12 cellular contexts compared by ENCODE assay signal in the genomic region with DNA sequence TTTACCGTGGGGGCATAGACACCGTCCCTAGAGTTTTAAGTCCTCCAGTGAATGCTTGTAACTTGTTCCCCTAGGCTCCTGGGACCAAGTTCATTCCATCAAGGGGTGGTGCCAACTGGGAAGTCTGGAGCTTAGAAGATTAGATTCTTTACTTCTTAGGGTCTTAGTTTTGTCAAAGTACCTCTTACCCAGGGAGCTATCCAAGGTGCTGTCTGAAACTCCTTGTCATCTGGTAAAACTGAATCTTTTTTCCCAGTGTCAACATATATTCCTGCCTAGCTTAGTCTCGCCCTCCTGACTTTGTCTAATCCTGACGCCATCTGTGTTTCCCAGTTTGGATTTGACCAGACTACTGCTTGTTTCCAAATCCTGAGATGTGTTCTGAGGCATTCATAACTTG. TPM values are rescaled to one million over a fixed set of nuclear protein-coding genes. Genes with fewer than 3 reads are reported as not detected.
DNase-seq lines count a peak whose midpoint lies in the region; TF ChIP-seq lines count a peak whose summit lies in the region.
"Had no signal": no experiment of that assay in that cellular context is flagged by ENCODE, and none has a peak within 500 bp of the region (broad histone marks: within the 10 kb centered on the region; RNA-seq: fewer than 3 reads in every experiment).

No MANE protein-coding gene starts in this region.

- 75% methylated on average over 4 of the region's 4 CpGs for WGBS in suprapubic skin

- no peak for TF ChIP-seq POLR2A in suprapubic skin (IDR thresholded peaks at IDR 0.05)

- peaks cover 16% of the 10 kb centered on the region for H3K4me1 ChIP-seq in suprapubic skin

- no peaks in the 10 kb centered on the region for H3K27me3 ChIP-seq in suprapubic skin
- H3K27me3 ChIP-seq: dorsolateral prefrontal cortex had no signal

- H3K9me3 ChIP-seq in suprapubic skin: no peaks in the 10 kb centered on the region

- in situ Hi-C loops in astrocyte of the spinal cord (cut with HindIII; ENCODE audit: low sequenced_read_pairs): no loop called here

- no peaks in the 10 kb centered on the region for H3K36me3 ChIP-seq in suprapubic skin

- no peak for TF ChIP-seq CTCF in astrocyte of the spinal cord (IDR thresholded peaks at IDR 0.05; ENCODE audit: low read depth, low read length)
- TF ChIP-seq CTCF in suprapubic skin (IDR thresholded peaks at IDR 0.05): no peak

- H3K4me3 ChIP-seq in astrocyte of the spinal cord (ENCODE audit: low read depth, low read length) (no peak overlapping the region), suprapubic skin (no peak overlapping the region)
- H3K4me3 ChIP-seq: dorsolateral prefrontal cortex had no signal

- no peak overlapping the region for H3K27ac ChIP-seq in suprapubic skin
- H3K27ac ChIP-seq: C4-2B, dorsolateral prefrontal cortex had no signal

- no peak for TF ChIP-seq EP300 in suprapubic skin (IDR thresholded peaks at IDR 0.05)

- DNase-seq in D341Med (ENCODE audit: low spot score) (peak; percentile 70), LoVo (ENCODE audit: low spot score) (peak; percentile 6), astrocyte of the spinal cord (ENCODE audit: low read depth, low spot score) (peak; percentile 53), left kidney (ENCODE audit: low read depth, low spot score) (peak; percentile 85), hepatic stellate cell (ENCODE audit: low spot score) (no peak), 8988T (no peak), NCI-H1105 (lab: John Stamatoyannopoulos, UW) (no peak), suprapubic skin (ENCODE audit: low spot score in 2 of 2) (no peak)
- DNase-seq: activated CD4-positive, alpha-beta T cell treated with anti-CD3 and anti-CD28 coated beads, Interleukin-2, amount 50 U/mL, for 4 hours; dorsolateral prefrontal cortex; right cardiac atrium had no signal

RNA-seq across cellular contexts. Expression of a gene that starts 41.6 kb away (rescaled TPM):
- total RNA-seq in suprapubic skin: 10 to 100 TPM in 2 of 4 donors, 1 to 10 TPM in 2; 4.1 to 17.3 (median 9.3) TPM

Comparison
In these comparisons a context has a peak if more than half of its experiments do, and no peak if none do; other contexts are left out.
1. DNase-seq: peak in D341Med (single experiment), LoVo (single experiment), astrocyte of the spinal cord (single experiment) and left kidney (single experiment); none in hepatic stellate cell (single experiment), 8988T (single experiment), NCI-H1105 (single experiment) and suprapubic skin (0 of 2).